In genomic region chr20:3218307-3218988, GRCh38 we compare ENCODE assay signal across 7 cellular contexts. TPM values are rescaled to one million over a fixed set of nuclear protein-coding genes. Genes with fewer than 3 reads are reported as not detected.
DNase-seq lines count a peak whose midpoint lies in the region; ATAC-seq, FAIRE-seq and TF ChIP-seq lines count a peak whose summit lies in the region.

No MANE protein-coding gene starts in this region.

- H3K4me3 ChIP-seq in adrenal gland, result no peak overlapping the region

- H3K27me3 ChIP-seq in adrenal gland, result no peaks in the 10 kb centered on the region

- intact Hi-C loops in adrenal gland (cut with DNase I), result loop anchor here (5.0 kb wide), 2 partner anchors 59 to 99 kb away; no protein-coding TSS in a partner anchor

- TF ChIP-seq POLR2A in GM12891 (IDR thresholded peaks at IDR 0.05; ENCODE audit: low read depth, low read length) (no peak), adrenal gland (IDR thresholded peaks at IDR 0.05) (no peak)

- H3K4me1 ChIP-seq in adrenal gland (replicated peaks in 1 of 2), result peaks cover 0 to 9% of the 10 kb centered on the region in 2 donors

- peak; percentile 66 for ATAC-seq in HG03354 (IDR thresholded peaks at IDR 0.05; ENCODE audit: poor library complexity, severe bottlenecking, unreplicated experiment)
- no peak for ATAC-seq in GM18868 (IDR thresholded peaks at IDR 0.05; ENCODE audit: unreplicated experiment)

- no peaks in the 10 kb centered on the region for H3K9me3 ChIP-seq in adrenal gland (replicated peaks in 1 of 3)

- H3K36me3 ChIP-seq in adrenal gland (replicated peaks in 1 of 2), result peaks cover 0 to 52% of the 10 kb centered on the region in 2 donors

- DNase-seq in GM12891 (ENCODE audit: insufficient read length, low spot score) (peak; percentile 88), T follicular helper cell (ENCODE audit: low read depth) (peak; percentile 65), adrenal gland (peak; percentile 57 to 79 (median 70)), iPS-NIHi11 (ENCODE audit: low spot score) (peak; percentile 96)
- peak; percentile 82 to 84 for DNase-seq in stimulated activated CD4-positive, alpha-beta T cell treated with anti-CD3 and anti-CD28 coated beads, Interleukin-2, amount 100 ng/mL, for 24 hours

- TF ChIP-seq CTCF in adrenal gland (IDR thresholded peaks at IDR 0.05), result peak; percentile 83 to 93 (median 89)

- no peak overlapping the region for H3K27ac ChIP-seq in adrenal gland

- 17 to 56% (median 21%) methylated on average over 4 to 30 of the region's 30 CpGs for WGBS in adrenal gland, 4 donors

- FAIRE-seq in GM12891 (lab: Jason Lieb, UNC), result peak; percentile 91

TF ChIP-seq in GM12891, 5 proteins besides CTCF, POLR2A, EP300 and RAD21:
- TF ChIP-seq POLR2AphosphoS5 (IDR thresholded peaks at IDR 0.05; ENCODE audit: low read depth, low read length) (no peak), SPI1 (IDR thresholded peaks at IDR 0.05; ENCODE audit: low read depth, low read length) (no peak), TAF1 (IDR thresholded peaks at IDR 0.05; ENCODE audit: low read depth, low read length) (no peak), PAX5 (IDR thresholded peaks at IDR 0.05; ENCODE audit: insufficient read depth, low read length, severe bottlenecking) (no peak), POU2F2 (IDR thresholded peaks at IDR 0.05; ENCODE audit: low read depth, low read length) (no peak)

RNA-seq across cellular contexts. Expression of gene ITPA, which starts 9.2 kb away (rescaled TPM):
- 62.5 TPM for polyA plus RNA-seq in GM12891 (2012; ENCODE audit: low read depth, missing spikeins)
- total RNA-seq in adrenal gland, result 10 to 100 TPM; 41.4 to 82.3 (median 58.6) TPM
- 100 to 1,000 TPM in 2 of 3 donors, 10 to 100 TPM in 1; 29.3 to 182 (median 131) TPM for polyA plus RNA-seq in adrenal gland

RNA-seq across cellular contexts. Expression of gene DDRGK1, which starts 14.0 kb away (rescaled TPM):
- 29.7 TPM for polyA plus RNA-seq in GM12891 (2012; ENCODE audit: low read depth, missing spikeins)
- total RNA-seq in adrenal gland, result 100 to 1,000 TPM; 124 to 202 (median 166) TPM
- 100 to 1,000 TPM in 2 of 3 donors, 10 to 100 TPM in 1; 81.6 to 125 (median 113) TPM for polyA plus RNA-seq in adrenal gland

RNA-seq across cellular contexts. Expression of gene SLC4A11, which starts 20.5 kb away (rescaled TPM):
- 0.41 TPM for polyA plus RNA-seq in GM12891 (2012; ENCODE audit: low read depth, missing spikeins)
- total RNA-seq in adrenal gland, result 10 to 100 TPM in 4 of 8 donors, 1 to 10 TPM in 4; 7.1 to 30.6 (median 13.0) TPM
- polyA plus RNA-seq in adrenal gland, result 10 to 100 TPM in 1 of 3 donors, 1 to 10 TPM in 1, under 1 TPM in 1; 0.97 to 12.1 (median 6.4) TPM

RNA-seq across cellular contexts. Expression of gene LZTS3, which starts 45.1 kb away (rescaled TPM):
- polyA plus RNA-seq in GM12891 (2012; ENCODE audit: low read depth, missing spikeins), result 0.50 TPM
- total RNA-seq in adrenal gland, result 10 to 100 TPM in 5 of 8 donors, 1 to 10 TPM in 3; 5.8 to 29.9 (median 11.5) TPM
- 10 to 100 TPM in 1 of 3 donors, 1 to 10 TPM in 2; 3.6 to 12.9 (median 6.5) TPM for polyA plus RNA-seq in adrenal gland

RNA-seq across cellular contexts. Expression of gene FASTKD5, which starts 58.8 kb away (rescaled TPM):
- polyA plus RNA-seq in GM12891 (2012; ENCODE audit: low read depth, missing spikeins), result 18.1 TPM
- total RNA-seq in adrenal gland, result 10 to 100 TPM; 19.1 to 33.8 (median 27.2) TPM
- 10 to 100 TPM in 2 of 3 donors, 1 to 10 TPM in 1; 7.2 to 45.0 (median 12.3) TPM for polyA plus RNA-seq in adrenal gland
